In the genomic region with DNA sequence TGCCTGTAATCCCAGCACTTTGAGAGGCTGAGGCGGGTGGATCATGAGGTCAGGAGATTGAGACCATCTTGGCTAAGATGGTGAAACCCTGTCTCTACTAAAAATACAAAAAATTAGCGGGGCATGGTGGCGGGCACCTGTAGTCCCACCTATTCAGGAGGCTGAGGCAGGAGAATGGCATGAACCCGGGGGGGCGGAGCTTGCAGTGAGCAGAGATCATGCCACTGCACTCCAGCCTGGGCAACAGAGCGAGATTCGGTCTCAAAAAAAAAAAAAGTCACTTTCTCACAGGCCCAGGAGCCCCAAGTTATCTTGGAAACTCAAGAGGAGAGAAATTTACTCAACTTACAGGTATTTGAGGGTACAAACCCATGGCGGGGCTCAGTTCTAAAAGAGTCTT, we compare ENCODE assay signal across 8 cellular contexts. TPM values are rescaled to one million over a fixed set of nuclear protein-coding genes. Genes with fewer than 3 reads are reported as not detected.
"Had no signal": no experiment of that assay in that cellular context is flagged by ENCODE, and none has a peak within 500 bp of the region (broad histone marks: within the 10 kb centered on the region; RNA-seq: fewer than 3 reads in every experiment).

No MANE protein-coding gene starts in this region.

RNA-seq across cellular contexts. Expression of a gene that starts 25.7 kb away (rescaled TPM):
- total RNA-seq: activated B cell treated with CpG ODN at 0.5 μM for 24 hours; activated CD4-positive, alpha-beta T cell treated with anti-CD3 and anti-CD28 coated beads, Interleukin-2, amount 10 ng/mL, durations not matched to agents 24 days and 14 days; activated CD8-positive, alpha-beta memory T cell treated with anti-CD3 and anti-CD28 coated beads for 36 hours; activated CD8-positive, alpha-beta T cell treated with anti-CD3 and anti-CD28 coated beads for 36 hours; activated naive CD8-positive, alpha-beta T cell treated with anti-CD3 and anti-CD28 coated beads, Interleukin-2, amount 10 ng/mL, durations not matched to agents 7 days and 5 days; activated T-helper 1 cell treated with anti-CD3 and anti-CD28 coated beads, Interleukin-12 subunit alpha, Interleukin-12 subunit beta, Interleukin-2, Interleukin-4 antibody, amounts not matched to agents 30 ng/mL and 10 ng/mL and 1 ng/mL, durations not matched to agents 14 hours and 24 hours and 36 hours; T-helper 1 cell treated with Interleukin-12 subunit alpha and Interleukin-12 subunit beta and Interleukin-4 antibody, amounts not matched to agents 30 ng/mL and 1 ng/mL, for 36 hours; T-helper 2 cell treated with Interferon-gamma antibody and Interleukin-4, amounts not matched to agents 100 ng/mL and 5 ng/mL, for 36 hours had no signal
